Comparison of ENCODE assay signal across 12 cellular contexts in genomic region chr3:143122608-143123352, GRCh38. TPM values are rescaled to one million over a fixed set of nuclear protein-coding genes. Genes with fewer than 3 reads are reported as not detected.
DNase-seq lines count a peak whose midpoint lies in the region; ATAC-seq lines count a peak whose summit lies in the region.
"Had no signal": no experiment of that assay in that cellular context is flagged by ENCODE, and none has a peak within 500 bp of the region (broad histone marks: within the 10 kb centered on the region; RNA-seq: fewer than 3 reads in every experiment).

No MANE protein-coding gene starts in this region.

- H3K9me3 Mint-ChIP-seq in activated T-helper 17 cell treated with anti-CD3 and anti-CD28 coated beads, Interleukin-2, amount 50 U/mL, for 72 hours, result no peaks in the 10 kb centered on the region
- H3K9me3 Mint-ChIP-seq in naive thymus-derived CD8-positive, alpha-beta T cell, result no peaks in the 10 kb centered on the region

- H3K4me3 Mint-ChIP-seq in activated T-helper 17 cell treated with anti-CD3 and anti-CD28 coated beads, Interleukin-2, amount 50 U/mL, for 72 hours, result peak overlapping the region; percentile 64
- peak overlapping the region; percentile 55 to 93 (median 83) for H3K4me3 Mint-ChIP-seq in naive thymus-derived CD8-positive, alpha-beta T cell

- peaks cover 16% of the 10 kb centered on the region for H3K4me1 Mint-ChIP-seq in activated T-helper 17 cell treated with anti-CD3 and anti-CD28 coated beads, Interleukin-2, amount 50 U/mL, for 72 hours
- peaks cover 19 to 58% (median 55%) of the 10 kb centered on the region in 4 donors for H3K4me1 Mint-ChIP-seq in naive thymus-derived CD8-positive, alpha-beta T cell

- peaks cover 18% of the 10 kb centered on the region for H3K36me3 ChIP-seq in HUES6 (ENCODE audit: control insufficient read depth, insufficient read depth, low read length)

- in situ Hi-C loops in ACHN (cut with HindIII; ENCODE audit: low pct_ligation_motif_present, low pct_unique_long_range_greater_than_20kb, low sequenced_read_pairs), result no loop called here

- no peaks in the 10 kb centered on the region for H3K9me3 ChIP-seq in HUES6 (ENCODE audit: control insufficient read depth, insufficient read depth, low read depth, low read length)
- H3K9me3 ChIP-seq: left lung had no signal

- peaks cover 18% of the 10 kb centered on the region for H3K4me1 ChIP-seq in HUES6 (ENCODE audit: control insufficient read depth, insufficient read depth, low read length)

- no peak for ATAC-seq in activated T-helper 17 cell treated with anti-CD3 and anti-CD28 coated beads, Interleukin-2, amount 50 U/mL, for 72 hours (replicated peaks)
- ATAC-seq in naive thymus-derived CD8-positive, alpha-beta T cell, result no peak
- ATAC-seq: left lung had no signal

- POLR2A ChIA-PET in naive thymus-derived CD8-positive, alpha-beta T cell (lab: Charles Lee), result interaction anchor here (0.5 to 1.3 kb wide), 2 partner anchors 522 to 975 kb away, joined by 3 to 6 read pairs; no protein-coding TSS in a partner anchor

- peaks cover 18% of the 10 kb centered on the region for H3K27me3 ChIP-seq in HUES6 (ENCODE audit: control insufficient read depth, insufficient read depth, low read length)

- no peak overlapping the region for H3K9ac ChIP-seq in HUES6 (ENCODE audit: low read length)

- H3K4me3 ChIP-seq in GM08714 (ENCODE audit: low read length), result peak overlapping the region; percentile 35; the same call in 1 of the 2 replicates
- peak overlapping the region; percentile 96; the same call in 1 of the 2 replicates for H3K4me3 ChIP-seq in HUES6 (ENCODE audit: low read depth, low read length)
- H3K4me3 ChIP-seq: SK-N-MC had no signal

- H3K27ac ChIP-seq in HUES6 (ENCODE audit: low read depth, low read length), result no peak overlapping the region
- H3K27ac ChIP-seq: SK-N-MC had no signal

- no peak overlapping the region for H3K27ac Mint-ChIP-seq in activated T-helper 17 cell treated with anti-CD3 and anti-CD28 coated beads, Interleukin-2, amount 50 U/mL, for 72 hours
- peak overlapping the region; percentile 43 to 94 (median 87) for H3K27ac Mint-ChIP-seq in naive thymus-derived CD8-positive, alpha-beta T cell

- H3K27me3 Mint-ChIP-seq in activated T-helper 17 cell treated with anti-CD3 and anti-CD28 coated beads, Interleukin-2, amount 50 U/mL, for 72 hours, result peaks cover 4% of the 10 kb centered on the region
- no peaks in the 10 kb centered on the region for H3K27me3 Mint-ChIP-seq in naive thymus-derived CD8-positive, alpha-beta T cell

- H3K36me3 Mint-ChIP-seq in activated T-helper 17 cell treated with anti-CD3 and anti-CD28 coated beads, Interleukin-2, amount 50 U/mL, for 72 hours (ENCODE audit: low read depth), result peaks cover 22% of the 10 kb centered on the region
- H3K36me3 Mint-ChIP-seq in naive thymus-derived CD8-positive, alpha-beta T cell, result no peaks in the 10 kb centered on the region

- DNase-seq in naive thymus-derived CD8-positive, alpha-beta T cell, result peak in 2 of 10 donors; percentile 6 to 7
- DNase-seq in activated gamma-delta T cell (lab: John Stamatoyannopoulos, UW) (no peak), NCI-H2227 treated with DMSO at 0.1 percent for 48 hours (lab: John Stamatoyannopoulos, UW) (no peak), ACHN (no peak)
- no peak for DNase-seq in activated CD8-positive, alpha-beta memory T cell treated with anti-CD3 and anti-CD28 coated beads, Interleukin-2, amount 50 U/mL, for 48 hours
- DNase-seq: central memory CD4-positive, alpha-beta T cell; left lung; NCI-H446 had no signal

RNA-seq across cellular contexts. Expression of gene CHST2, which starts 3.2 kb away (rescaled TPM):
- total RNA-seq in activated T-helper 17 cell treated with anti-CD3 and anti-CD28 coated beads, Interleukin-2, amount 50 U/mL, for 72 hours, result 1 to 10 TPM; 7.9 to 8.0 TPM
- 1 to 10 TPM; 4.2 to 5.2 TPM for total RNA-seq in naive thymus-derived CD8-positive, alpha-beta T cell
- 10 to 100 TPM in 1 of 3 donors, 1 to 10 TPM in 2; 4.2 to 11.4 (median 5.5) TPM for polyA plus RNA-seq in naive thymus-derived CD8-positive, alpha-beta T cell
